ENCODE assay signal across 9 cellular contexts in the genomic region with DNA sequence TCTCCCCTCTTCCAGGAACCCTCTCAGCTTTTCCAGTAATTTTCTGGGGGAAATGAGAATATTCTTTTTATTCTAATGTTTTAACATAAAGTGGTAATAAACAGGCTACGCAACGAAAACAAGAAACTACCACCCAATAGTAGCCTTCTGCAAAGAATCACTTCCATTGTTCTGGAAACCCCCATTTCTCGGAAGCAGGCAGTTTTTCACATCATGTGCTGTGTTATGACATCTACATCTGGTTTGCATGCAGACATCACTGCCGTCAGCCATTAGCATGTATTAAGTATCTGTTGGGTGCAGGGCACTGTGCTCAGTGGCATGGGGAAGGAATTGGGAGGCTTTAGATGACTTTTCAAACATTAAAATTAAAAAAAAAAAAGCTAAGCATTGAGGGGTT. TPM values are rescaled to one million over a fixed set of nuclear protein-coding genes. Genes with fewer than 3 reads are reported as not detected.
"Had no signal": no experiment of that assay in that cellular context is flagged by ENCODE, and none has a peak within 500 bp of the region (broad histone marks: within the 10 kb centered on the region; RNA-seq: fewer than 3 reads in every experiment).

No MANE protein-coding gene starts in this region.

- H3K9me3 ChIP-seq: HAP-1 had no signal

- H3K4me1 ChIP-seq: HAP-1 had no signal

- ATAC-seq: HCT116, HepG2, K562 had no signal

- H3K27ac ChIP-seq: GM23248, HL-60 had no signal

- H3K9ac ChIP-seq: GM23248 had no signal

- H3K4me3 ChIP-seq: GM23248, HAP-1, K562 had no signal

- DNase-seq: GM23248, GOT3, H7, KG1 had no signal

- H3K36me3 ChIP-seq: HAP-1 had no signal

- H2AFZ ChIP-seq: GM23248 had no signal

RNA-seq across cellular contexts. Expression of a gene that starts 54.9 kb away (rescaled TPM):
- total RNA-seq: GM23248, HepG2 had no signal
- polyA plus RNA-seq: GM23248, HepG2 had no signal
